Comparison of ENCODE assay signal across 1 cellular context in the genomic region with DNA sequence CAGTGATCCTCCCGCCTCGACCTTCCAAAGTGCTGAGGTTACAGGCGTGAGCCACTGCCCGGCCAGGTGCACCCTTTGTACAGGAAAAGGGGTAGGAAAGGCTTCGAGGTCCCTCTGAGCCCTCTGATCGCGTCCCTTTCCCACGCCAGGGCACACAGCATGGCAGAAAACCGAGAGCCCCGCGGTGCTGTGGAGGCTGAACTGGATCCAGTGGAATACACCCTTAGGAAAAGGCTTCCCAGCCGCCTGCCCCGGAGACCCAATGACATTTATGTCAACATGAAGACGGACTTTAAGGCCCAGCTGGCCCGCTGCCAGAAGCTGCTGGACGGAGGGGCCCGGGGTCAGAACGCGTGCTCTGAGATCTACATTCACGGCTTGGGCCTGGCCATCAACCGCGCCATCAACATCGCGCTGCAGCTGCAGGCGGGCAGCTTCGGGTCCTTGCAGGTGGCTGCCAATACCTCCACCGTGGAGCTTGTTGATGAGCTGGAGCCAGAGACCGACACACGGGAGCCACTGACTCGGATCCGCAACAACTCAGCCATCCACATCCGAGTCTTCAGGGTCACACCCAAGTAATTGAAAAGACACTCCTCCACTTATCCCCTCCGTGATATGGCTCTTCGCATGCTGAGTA.
TF ChIP-seq lines count a peak whose summit lies in the region.

No MANE protein-coding gene starts in this region.

TF ChIP-seq in HepG2, 621 proteins besides CTCF, POLR2A, EP300 and RAD21 (continues in another document):
- no peak for TF ChIP-seq KLF13 (CRISPR knock-in tag; IDR thresholded peaks at IDR 0.05)
- TF ChIP-seq HOXA9 (CRISPR knock-in tag; IDR thresholded peaks at IDR 0.05; ENCODE audit: borderline replicate concordance) = no peak
- TF ChIP-seq ZNF737 (CRISPR knock-in tag; IDR thresholded peaks at IDR 0.05; ENCODE audit: borderline replicate concordance) = no peak
- TF ChIP-seq ZNF260 (CRISPR knock-in tag; IDR thresholded peaks at IDR 0.05; ENCODE audit: borderline replicate concordance, low read depth) = no peak
- TF ChIP-seq FOXA1 (IDR thresholded peaks at IDR 0.05) = no peak
- peak; percentile 86 for TF ChIP-seq FOXA1 (CRISPR knock-in tag; IDR thresholded peaks at IDR 0.05)
- 0 out of 2 replicates have a peak, but pooled peaks have one; percentile 26 for TF ChIP-seq HES4 (CRISPR knock-in tag; IDR thresholded peaks at IDR 0.05; ENCODE audit: borderline replicate concordance)
- 0 out of 2 replicates have a peak, but pooled peaks have one; percentile 67 for TF ChIP-seq ZNF879 (CRISPR knock-in tag; IDR thresholded peaks at IDR 0.05)
- TF ChIP-seq, protein P1, sequence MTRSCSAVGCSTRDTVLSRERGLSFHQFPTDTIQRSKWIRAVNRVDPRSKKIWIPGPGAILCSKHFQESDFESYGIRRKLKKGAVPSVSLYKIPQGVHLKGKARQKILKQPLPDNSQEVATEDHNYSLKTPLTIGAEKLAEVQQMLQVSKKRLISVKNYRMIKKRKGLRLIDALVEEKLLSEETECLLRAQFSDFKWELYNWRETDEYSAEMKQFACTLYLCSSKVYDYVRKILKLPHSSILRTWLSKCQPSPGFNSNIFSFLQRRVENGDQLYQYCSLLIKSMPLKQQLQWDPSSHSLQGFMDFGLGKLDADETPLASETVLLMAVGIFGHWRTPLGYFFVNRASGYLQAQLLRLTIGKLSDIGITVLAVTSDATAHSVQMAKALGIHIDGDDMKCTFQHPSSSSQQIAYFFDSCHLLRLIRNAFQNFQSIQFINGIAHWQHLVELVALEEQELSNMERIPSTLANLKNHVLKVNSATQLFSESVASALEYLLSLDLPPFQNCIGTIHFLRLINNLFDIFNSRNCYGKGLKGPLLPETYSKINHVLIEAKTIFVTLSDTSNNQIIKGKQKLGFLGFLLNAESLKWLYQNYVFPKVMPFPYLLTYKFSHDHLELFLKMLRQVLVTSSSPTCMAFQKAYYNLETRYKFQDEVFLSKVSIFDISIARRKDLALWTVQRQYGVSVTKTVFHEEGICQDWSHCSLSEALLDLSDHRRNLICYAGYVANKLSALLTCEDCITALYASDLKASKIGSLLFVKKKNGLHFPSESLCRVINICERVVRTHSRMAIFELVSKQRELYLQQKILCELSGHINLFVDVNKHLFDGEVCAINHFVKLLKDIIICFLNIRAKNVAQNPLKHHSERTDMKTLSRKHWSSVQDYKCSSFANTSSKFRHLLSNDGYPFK (CRISPR knock-in tag; IDR thresholded peaks at IDR 0.05; ENCODE audit: borderline replicate concordance) = peak; percentile 17; the same call in 1 of the 2 replicates
- no peak for TF ChIP-seq MIXL1 (CRISPR knock-in tag; IDR thresholded peaks at IDR 0.05)
- peak; percentile 53 for TF ChIP-seq HNF4A (CRISPR knock-in tag; IDR thresholded peaks at IDR 0.05)
- TF ChIP-seq SALL1 (CRISPR knock-in tag; IDR thresholded peaks at IDR 0.05) = peak; percentile 71
- 0 out of 2 replicates have a peak, but pooled peaks have one; percentile 31 for TF ChIP-seq ATF7-NPFF (CRISPR knock-in tag; IDR thresholded peaks at IDR 0.05; ENCODE audit: low read depth)
- no peak for TF ChIP-seq ZNF20 (CRISPR knock-in tag; IDR thresholded peaks at IDR 0.05)
- TF ChIP-seq, protein P2, sequence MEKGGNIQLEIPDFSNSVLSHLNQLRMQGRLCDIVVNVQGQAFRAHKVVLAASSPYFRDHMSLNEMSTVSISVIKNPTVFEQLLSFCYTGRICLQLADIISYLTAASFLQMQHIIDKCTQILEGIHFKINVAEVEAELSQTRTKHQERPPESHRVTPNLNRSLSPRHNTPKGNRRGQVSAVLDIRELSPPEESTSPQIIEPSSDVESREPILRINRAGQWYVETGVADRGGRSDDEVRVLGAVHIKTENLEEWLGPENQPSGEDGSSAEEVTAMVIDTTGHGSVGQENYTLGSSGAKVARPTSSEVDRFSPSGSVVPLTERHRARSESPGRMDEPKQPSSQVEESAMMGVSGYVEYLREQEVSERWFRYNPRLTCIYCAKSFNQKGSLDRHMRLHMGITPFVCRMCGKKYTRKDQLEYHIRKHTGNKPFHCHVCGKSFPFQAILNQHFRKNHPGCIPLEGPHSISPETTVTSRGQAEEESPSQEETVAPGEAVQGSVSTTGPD (CRISPR knock-in tag; IDR thresholded peaks at IDR 0.05) = no peak
- TF ChIP-seq, protein P3, sequence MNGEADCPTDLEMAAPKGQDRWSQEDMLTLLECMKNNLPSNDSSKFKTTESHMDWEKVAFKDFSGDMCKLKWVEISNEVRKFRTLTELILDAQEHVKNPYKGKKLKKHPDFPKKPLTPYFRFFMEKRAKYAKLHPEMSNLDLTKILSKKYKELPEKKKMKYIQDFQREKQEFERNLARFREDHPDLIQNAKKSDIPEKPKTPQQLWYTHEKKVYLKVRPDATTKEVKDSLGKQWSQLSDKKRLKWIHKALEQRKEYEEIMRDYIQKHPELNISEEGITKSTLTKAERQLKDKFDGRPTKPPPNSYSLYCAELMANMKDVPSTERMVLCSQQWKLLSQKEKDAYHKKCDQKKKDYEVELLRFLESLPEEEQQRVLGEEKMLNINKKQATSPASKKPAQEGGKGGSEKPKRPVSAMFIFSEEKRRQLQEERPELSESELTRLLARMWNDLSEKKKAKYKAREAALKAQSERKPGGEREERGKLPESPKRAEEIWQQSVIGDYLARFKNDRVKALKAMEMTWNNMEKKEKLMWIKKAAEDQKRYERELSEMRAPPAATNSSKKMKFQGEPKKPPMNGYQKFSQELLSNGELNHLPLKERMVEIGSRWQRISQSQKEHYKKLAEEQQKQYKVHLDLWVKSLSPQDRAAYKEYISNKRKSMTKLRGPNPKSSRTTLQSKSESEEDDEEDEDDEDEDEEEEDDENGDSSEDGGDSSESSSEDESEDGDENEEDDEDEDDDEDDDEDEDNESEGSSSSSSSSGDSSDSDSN (CRISPR knock-in tag; IDR thresholded peaks at IDR 0.05) = peak; percentile 34; the same call in 1 of the 2 replicates
- 0 out of 2 replicates have a peak, but pooled peaks have one; percentile 23 for TF ChIP-seq AHDC1 (CRISPR knock-in tag; IDR thresholded peaks at IDR 0.05; ENCODE audit: borderline replicate concordance)
- no peak for TF ChIP-seq ZNF510 (CRISPR knock-in tag; IDR thresholded peaks at IDR 0.05; ENCODE audit: low read depth)
- TF ChIP-seq ZNF883 (CRISPR knock-in tag; IDR thresholded peaks at IDR 0.05; ENCODE audit: not compliant biosample characterization) = no peak
- TF ChIP-seq, protein P4, sequence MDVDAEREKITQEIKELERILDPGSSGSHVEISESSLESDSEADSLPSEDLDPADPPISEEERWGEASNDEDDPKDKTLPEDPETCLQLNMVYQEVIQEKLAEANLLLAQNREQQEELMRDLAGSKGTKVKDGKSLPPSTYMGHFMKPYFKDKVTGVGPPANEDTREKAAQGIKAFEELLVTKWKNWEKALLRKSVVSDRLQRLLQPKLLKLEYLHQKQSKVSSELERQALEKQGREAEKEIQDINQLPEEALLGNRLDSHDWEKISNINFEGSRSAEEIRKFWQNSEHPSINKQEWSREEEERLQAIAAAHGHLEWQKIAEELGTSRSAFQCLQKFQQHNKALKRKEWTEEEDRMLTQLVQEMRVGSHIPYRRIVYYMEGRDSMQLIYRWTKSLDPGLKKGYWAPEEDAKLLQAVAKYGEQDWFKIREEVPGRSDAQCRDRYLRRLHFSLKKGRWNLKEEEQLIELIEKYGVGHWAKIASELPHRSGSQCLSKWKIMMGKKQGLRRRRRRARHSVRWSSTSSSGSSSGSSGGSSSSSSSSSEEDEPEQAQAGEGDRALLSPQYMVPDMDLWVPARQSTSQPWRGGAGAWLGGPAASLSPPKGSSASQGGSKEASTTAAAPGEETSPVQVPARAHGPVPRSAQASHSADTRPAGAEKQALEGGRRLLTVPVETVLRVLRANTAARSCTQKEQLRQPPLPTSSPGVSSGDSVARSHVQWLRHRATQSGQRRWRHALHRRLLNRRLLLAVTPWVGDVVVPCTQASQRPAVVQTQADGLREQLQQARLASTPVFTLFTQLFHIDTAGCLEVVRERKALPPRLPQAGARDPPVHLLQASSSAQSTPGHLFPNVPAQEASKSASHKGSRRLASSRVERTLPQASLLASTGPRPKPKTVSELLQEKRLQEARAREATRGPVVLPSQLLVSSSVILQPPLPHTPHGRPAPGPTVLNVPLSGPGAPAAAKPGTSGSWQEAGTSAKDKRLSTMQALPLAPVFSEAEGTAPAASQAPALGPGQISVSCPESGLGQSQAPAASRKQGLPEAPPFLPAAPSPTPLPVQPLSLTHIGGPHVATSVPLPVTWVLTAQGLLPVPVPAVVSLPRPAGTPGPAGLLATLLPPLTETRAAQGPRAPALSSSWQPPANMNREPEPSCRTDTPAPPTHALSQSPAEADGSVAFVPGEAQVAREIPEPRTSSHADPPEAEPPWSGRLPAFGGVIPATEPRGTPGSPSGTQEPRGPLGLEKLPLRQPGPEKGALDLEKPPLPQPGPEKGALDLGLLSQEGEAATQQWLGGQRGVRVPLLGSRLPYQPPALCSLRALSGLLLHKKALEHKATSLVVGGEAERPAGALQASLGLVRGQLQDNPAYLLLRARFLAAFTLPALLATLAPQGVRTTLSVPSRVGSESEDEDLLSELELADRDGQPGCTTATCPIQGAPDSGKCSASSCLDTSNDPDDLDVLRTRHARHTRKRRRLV (CRISPR knock-in tag; IDR thresholded peaks at IDR 0.05) = no peak
- TF ChIP-seq HOXD1 (CRISPR knock-in tag; IDR thresholded peaks at IDR 0.05) = 0 out of 2 replicates have a peak, but pooled peaks have one; percentile 35
- TF ChIP-seq ZNF350 (CRISPR knock-in tag; IDR thresholded peaks at IDR 0.05; ENCODE audit: borderline replicate concordance, low read depth) = 0 out of 2 replicates have a peak, but pooled peaks have one; percentile 38
- no peak for TF ChIP-seq CHCHD3 (CRISPR knock-in tag; IDR thresholded peaks at IDR 0.05)
- peak; percentile 68; the same call in 1 of the 2 replicates for TF ChIP-seq LCORL (IDR thresholded peaks at IDR 0.05)
- no peak for TF ChIP-seq LCORL (CRISPR knock-in tag; IDR thresholded peaks at IDR 0.05)
- TF ChIP-seq ZNF780A (CRISPR knock-in tag; IDR thresholded peaks at IDR 0.05) = no peak
- TF ChIP-seq ZNF839 (CRISPR knock-in tag; IDR thresholded peaks at IDR 0.05; ENCODE audit: borderline replicate concordance) = no peak
- TF ChIP-seq HNRNPK (IDR thresholded peaks at IDR 0.05; ENCODE audit: low read depth, low read length, poor library complexity, severe bottlenecking) = no peak
- TF ChIP-seq PPARG (CRISPR knock-in tag; conservative IDR thresholded peaks at IDR 0.05) = no peak
- no peak for TF ChIP-seq ZNF766 (CRISPR knock-in tag; IDR thresholded peaks at IDR 0.05; ENCODE audit: borderline replicate concordance)
- TF ChIP-seq, protein P5, sequence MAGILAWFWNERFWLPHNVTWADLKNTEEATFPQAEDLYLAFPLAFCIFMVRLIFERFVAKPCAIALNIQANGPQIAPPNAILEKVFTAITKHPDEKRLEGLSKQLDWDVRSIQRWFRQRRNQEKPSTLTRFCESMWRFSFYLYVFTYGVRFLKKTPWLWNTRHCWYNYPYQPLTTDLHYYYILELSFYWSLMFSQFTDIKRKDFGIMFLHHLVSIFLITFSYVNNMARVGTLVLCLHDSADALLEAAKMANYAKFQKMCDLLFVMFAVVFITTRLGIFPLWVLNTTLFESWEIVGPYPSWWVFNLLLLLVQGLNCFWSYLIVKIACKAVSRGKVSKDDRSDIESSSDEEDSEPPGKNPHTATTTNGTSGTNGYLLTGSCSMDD (CRISPR knock-in tag; IDR thresholded peaks at IDR 0.05) = no peak
